Comparison of ENCODE assay signal across 8 cellular contexts in the genomic region with DNA sequence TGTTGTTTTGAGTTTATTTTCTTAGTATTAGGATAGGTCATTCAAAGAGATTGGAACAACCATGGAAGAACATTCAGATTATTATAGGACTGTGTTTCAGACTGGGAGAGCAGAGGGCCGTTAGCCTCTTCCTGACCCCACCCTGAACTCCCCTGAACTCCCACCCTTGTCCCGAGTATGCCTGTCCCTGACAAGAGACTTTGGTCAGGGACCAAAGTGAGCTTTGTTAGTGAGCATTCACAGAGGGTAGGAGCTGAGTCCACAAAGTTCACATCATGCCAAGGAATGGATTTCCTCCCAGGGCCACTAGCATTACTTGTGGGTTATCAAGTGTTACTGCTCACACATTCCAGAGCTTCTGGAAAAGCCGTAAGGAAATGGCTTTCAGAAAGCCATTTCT.
DNase-seq lines count a peak whose midpoint lies in the region; ATAC-seq, FAIRE-seq and TF ChIP-seq lines count a peak whose summit lies in the region.
"Not testable (repeated sequence)": the region's sequence is repeated elsewhere in the genome, so short reads cannot be mapped to it uniquely, and the experiment has no call there.

No MANE protein-coding gene starts in this region.

- POLR2A ChIA-PET in endothelial cell of umbilical vein (lab: Charles Lee), result not testable (repeated sequence)

- not testable (repeated sequence) for H3K9me3 Mint-ChIP-seq in CD14-positive monocyte; brain; osteocyte (ENCODE audit: unreplicated experiment); type B pancreatic cell

- not testable (repeated sequence) for H3K4me3 ChIP-seq in endothelial cell of umbilical vein (replicated peaks in 1 of 3; ENCODE audit: insufficient read depth in 1 of 3, low read depth in 1 of 3, low read length in 3 of 3); kidney (ENCODE audit: low read length in 2 of 2); right lobe of liver

- not testable (repeated sequence) for BruUV-seq in endothelial cell of umbilical vein (replicated peaks; lab: Mats Ljungman, UMichigan)

- not testable (repeated sequence) for FAIRE-seq in endothelial cell of umbilical vein (lab: Jason Lieb, UNC); kidney (lab: Jason Lieb, UNC)

- no CpG with 5 or more reads among the region's 3 CpGs for WGBS in right lobe of liver (ENCODE audit: insufficient coverage, low coverage, low lambda C conversion rate, missing lambda C conversion rate)

- H4K20me1 ChIP-seq in endothelial cell of umbilical vein (replicated peaks; ENCODE audit: control insufficient read depth, extremely low read depth, insufficient read depth, low read length), result not testable (repeated sequence)

- H3K27ac Mint-ChIP-seq in CD14-positive monocyte (peak overlapping the region in 6 of 7 donors; percentile 25 to 95 (median 90)), brain (peak overlapping the region in 4 of 5 experiments; percentile 77 to 88 (median 86)), osteocyte (ENCODE audit: unreplicated experiment) (peak overlapping the region; percentile 83), type B pancreatic cell (peak overlapping the region; percentile 57)

- H3K36me3 Mint-ChIP-seq in CD14-positive monocyte; osteocyte (ENCODE audit: unreplicated experiment); type B pancreatic cell: not testable (repeated sequence)
- H3K36me3 Mint-ChIP-seq in brain, result peaks cover 15% of the 10 kb centered on the region

- not testable (repeated sequence) for H3K9me1 ChIP-seq in endothelial cell of umbilical vein (replicated peaks; ENCODE audit: control insufficient read depth, extremely low read depth, insufficient read depth, low read length)

- peak overlapping the region; percentile 54; the same call in 1 of the 2 replicates for H3K27ac ChIP-seq in VCaP
- H3K27ac ChIP-seq in endothelial cell of umbilical vein (ENCODE audit: insufficient read depth, low read depth, low read length), result peak overlapping the region; percentile 63
- H3K27ac ChIP-seq in kidney (ENCODE audit: low read depth in 2 of 2, low read length in 2 of 2); right lobe of liver: not testable (repeated sequence)

- H3K9ac ChIP-seq in endothelial cell of umbilical vein (replicated peaks; ENCODE audit: extremely low read depth, insufficient read depth, low read length); kidney (ENCODE audit: low read length in 2 of 2): not testable (repeated sequence)

- not testable (repeated sequence) for TF ChIP-seq CTCF in CD14-positive monocyte (IDR thresholded peaks at IDR 0.05); VCaP (conservative IDR thresholded peaks at IDR 0.05); brain (conservative IDR thresholded peaks at IDR 0.05); endothelial cell of umbilical vein (IDR thresholded peaks at IDR 0.05; ENCODE audit: extremely low read depth in 1 of 2, insufficient read depth in 1 of 2, low read depth in 1 of 2, low read length in 2 of 2); kidney (IDR thresholded peaks at IDR 0.05; ENCODE audit: borderline replicate concordance, extremely low read depth, insufficient read depth); right lobe of liver (IDR thresholded peaks at IDR 0.05); osteocyte (IDR thresholded peaks at IDR 0.05); type B pancreatic cell (conservative IDR thresholded peaks at IDR 0.05)

- H2AFZ ChIP-seq in endothelial cell of umbilical vein (ENCODE audit: low read depth, low read length), result not testable (repeated sequence)

- not testable (repeated sequence) for H3K4me2 ChIP-seq in endothelial cell of umbilical vein (ENCODE audit: insufficient read depth, low read length)

- not testable (repeated sequence) for H3K27me3 Mint-ChIP-seq in CD14-positive monocyte (ENCODE audit: low read depth in 3 of 3); brain; osteocyte (ENCODE audit: unreplicated experiment); type B pancreatic cell

- not testable (repeated sequence) for H3K4me1 ChIP-seq in endothelial cell of umbilical vein (ENCODE audit: control insufficient read depth, extremely low read depth, insufficient read depth, low read length); kidney (ENCODE audit: control insufficient read depth in 1 of 2, insufficient read depth in 1 of 2, low read depth in 1 of 2, low read length in 2 of 2); right lobe of liver

- peaks cover 15% of the 10 kb centered on the region for H3K4me1 Mint-ChIP-seq in CD14-positive monocyte
- not testable (repeated sequence) for H3K4me1 Mint-ChIP-seq in brain; osteocyte (ENCODE audit: unreplicated experiment); type B pancreatic cell (ENCODE audit: unreplicated experiment)

- ATAC-seq in right lobe of liver, result peak; percentile 18 to 68 (median 56)

- H3K79me2 ChIP-seq in endothelial cell of umbilical vein (ENCODE audit: control insufficient read depth, insufficient read depth, low read length), result not testable (repeated sequence)

- H3K9me3 ChIP-seq in endothelial cell of umbilical vein (replicated peaks; ENCODE audit: control insufficient read depth, insufficient read depth, low read length); kidney (ENCODE audit: control insufficient read depth in 1 of 2, low read length in 2 of 2); right lobe of liver: not testable (repeated sequence)

- H3K4me3 Mint-ChIP-seq in CD14-positive monocyte, result peak overlapping the region in 1 of 2 donors; percentile 55
- not testable (repeated sequence) for H3K4me3 Mint-ChIP-seq in brain; osteocyte (ENCODE audit: unreplicated experiment); type B pancreatic cell

- not testable (repeated sequence) for DNase-seq in CD14-positive monocyte (ENCODE audit: low spot score); right lobe of liver; osteocyte (ENCODE audit: extremely low spot score, unreplicated experiment); type B pancreatic cell (ENCODE audit: extremely low spot score, unreplicated experiment)
- DNase-seq in endothelial cell of umbilical vein (ENCODE audit: low read depth, low spot score), result peak; percentile 6
- DNase-seq in kidney, result peak; percentile 18

- not testable (repeated sequence) for H3K36me3 ChIP-seq in endothelial cell of umbilical vein (ENCODE audit: control insufficient read depth in 2 of 2, extremely low read depth in 1 of 2, insufficient read depth in 2 of 2, low read length in 2 of 2); kidney (ENCODE audit: control insufficient read depth in 1 of 2, insufficient read depth in 2 of 2, low read length in 2 of 2); right lobe of liver

- not testable (repeated sequence) for H3K27me3 ChIP-seq in endothelial cell of umbilical vein (ENCODE audit: control insufficient read depth in 2 of 2, insufficient read depth in 2 of 2, low read length in 2 of 2); right lobe of liver

- intact Hi-C loops in CD14-positive monocyte (cut with micrococcal nuclease); endothelial cell of umbilical vein (cut with micrococcal nuclease); kidney (cut with DNase I); right lobe of liver (cut with DNase I): not testable (repeated sequence)

- CTCF ChIA-PET in endothelial cell of umbilical vein (lab: Charles Lee), result not testable (repeated sequence)

- dilution Hi-C loops in endothelial cell of umbilical vein (cut with MboI; ENCODE audit: extremely low pct_ligation_motif_present, low sequenced_read_pairs), result not testable (repeated sequence)

- TF ChIP-seq POLR2A in endothelial cell of umbilical vein (IDR thresholded peaks at IDR 0.05; ENCODE audit: low read depth, low read length); right lobe of liver (IDR thresholded peaks at IDR 0.05): not testable (repeated sequence)
